8 cellular contexts compared by ENCODE assay signal in the genomic region with DNA sequence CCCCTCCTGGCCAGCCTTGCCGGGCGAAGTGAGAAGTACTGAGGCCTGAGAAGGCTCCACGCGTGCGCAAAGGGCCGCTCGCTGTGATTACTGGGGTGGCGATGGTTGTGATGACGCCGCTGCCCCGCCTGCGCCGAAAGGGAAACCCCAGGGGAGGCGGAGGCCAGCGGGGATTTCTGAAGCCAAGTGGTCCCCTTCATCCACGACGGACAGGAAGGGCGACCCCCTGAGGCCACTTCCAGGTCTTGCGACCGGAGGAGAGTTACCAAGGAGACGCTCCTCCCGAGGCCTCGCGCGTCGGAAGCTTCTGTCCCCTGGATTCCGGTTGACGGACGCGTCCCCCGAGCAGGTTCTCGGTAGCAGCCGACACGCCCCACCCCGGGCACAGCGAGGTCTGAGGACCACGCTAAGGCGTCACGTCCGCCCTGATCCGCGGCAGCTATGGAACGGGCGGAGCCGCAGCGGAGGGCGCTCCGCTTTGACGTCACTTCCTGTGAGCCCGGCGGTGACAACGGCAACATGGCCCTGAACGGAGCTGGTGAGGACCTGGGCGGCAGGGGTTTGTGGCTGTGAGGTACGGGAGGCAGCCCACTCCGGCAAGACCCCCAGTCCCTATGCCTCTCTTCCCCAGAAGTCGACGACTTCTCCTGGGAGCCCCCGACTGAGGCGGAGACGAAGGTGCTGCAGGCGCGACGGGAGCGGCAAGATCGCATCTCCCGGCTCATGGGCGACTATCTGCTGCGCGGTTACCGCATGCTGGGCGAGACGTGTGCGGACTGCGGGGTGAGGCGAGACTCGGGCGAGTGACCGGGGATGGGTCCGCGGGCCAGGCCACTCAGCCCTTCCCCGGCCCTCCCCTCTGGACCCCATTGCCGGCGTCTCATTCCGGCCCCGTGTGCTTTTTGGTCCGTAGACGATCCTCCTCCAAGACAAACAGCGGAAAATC. TPM values are rescaled to one million over a fixed set of nuclear protein-coding genes. Genes with fewer than 3 reads are reported as not detected.
DNase-seq lines count a peak whose midpoint lies in the region; ATAC-seq and TF ChIP-seq lines count a peak whose summit lies in the region.

TSS of gene ZNRD2 (plus strand) at position 505 of the 946 bp plus-strand sequence. CDS start at position 520, 15 bp downstream.

- DNase-seq in DMS53 treated with DMSO at 0.1 percent for 48 hours (lab: John Stamatoyannopoulos, UW; ENCODE audit: unreplicated experiment) (peak; percentile 93), PC-3 (peak; percentile 99), activated T-cell treated with anti-CD3 and anti-CD28 coated beads for 48 hours (ENCODE audit: low read depth) (peak; percentile 99), epithelial cell of proximal tubule (ENCODE audit: low read depth) (peak; percentile 85)
- DNase-seq in Jurkat, Clone E6-1 (ENCODE audit: low read depth, low spot score), result peak; percentile 96
- peak; percentile 97 for DNase-seq in stimulated activated CD8-positive, alpha-beta memory T cell treated with anti-CD3 and anti-CD28 coated beads, Interleukin-7, amount 100 ng/mL, for 24 hours (ENCODE audit: low read depth)

- ATAC-seq in GM21619 (IDR thresholded peaks at IDR 0.05; ENCODE audit: unreplicated experiment), result peak; percentile 52
- peak; percentile 67 for ATAC-seq in PC-3

- H3K4me3 ChIP-seq in Jurkat, Clone E6-1 (ENCODE audit: low read length), result peak within 1 kb of the TSS; percentile 94
- peak within 1 kb of the TSS; percentile 97 for H3K4me3 ChIP-seq in PC-3 (ENCODE audit: low read length)
- H3K4me3 ChIP-seq in epithelial cell of proximal tubule (ENCODE audit: low read depth, low read length), result peak within 1 kb of the TSS; percentile 84
- peak within 1 kb of the TSS; percentile 77 to 88 for H3K4me3 ChIP-seq in muscle layer of colon (ENCODE audit: low read depth in 1 of 2, low read length in 2 of 2)

- POLR2A ChIA-PET in PC-3 (lab: Charles Lee; ENCODE audit: unreplicated experiment), result interaction anchor here (0.5 to 1.1 kb wide), 7 partner anchors 11 to 149 kb away, joined by 3 to 10 read pairs (median 4); no protein-coding TSS in a partner anchor

- intact Hi-C loops in PC-3 (cut with micrococcal nuclease), result loop anchor here (1.0 to 2.0 kb wide), 3 partner anchors 10 to 30 kb away; no protein-coding TSS in a partner anchor

- peaks cover 4% of the 10 kb centered on the region for H3F3A ChIP-seq in PC-3 (ENCODE audit: low read length, unreplicated experiment)

- H3K9me3 ChIP-seq in PC-3 (ENCODE audit: low read length), result no peaks in the 10 kb centered on the region
- H3K9me3 ChIP-seq in muscle layer of colon (ENCODE audit: low read length), result no peaks in the 10 kb centered on the region

- H3K4me1 ChIP-seq in PC-3 (ENCODE audit: insufficient read depth, low read length) (peaks cover 55% of the 10 kb centered on the region), muscle layer of colon (ENCODE audit: insufficient read depth, low read length) (peaks cover 54% of the 10 kb centered on the region)

- peak within 1 kb of the TSS; percentile 80 for H2AFZ ChIP-seq in PC-3 (ENCODE audit: low read length)

- H3K27ac ChIP-seq in PC-3 (ENCODE audit: low read length) (peak within 1 kb of the TSS; percentile 86), muscle layer of colon (ENCODE audit: low read depth, low read length) (peak within 1 kb of the TSS; percentile 95)

- no peaks in the 10 kb centered on the region for H3K9me2 ChIP-seq in PC-3 (replicated peaks; ENCODE audit: low read length)

- H3K9ac ChIP-seq in PC-3 (ENCODE audit: low read length) (peak within 1 kb of the TSS; percentile 93), muscle layer of colon (ENCODE audit: low read length) (peak within 1 kb of the TSS; percentile 91)

- no TSS peak for BruUV-seq in PC-3 (replicated peaks; lab: Mats Ljungman, UMichigan)

- H3K4me2 ChIP-seq in PC-3 (ENCODE audit: low read length), result peak within 1 kb of the TSS; percentile 93

- H4K20me1 ChIP-seq in PC-3 (ENCODE audit: low read length), result no peaks in the 10 kb centered on the region

- CTCF ChIA-PET in PC-3 (lab: Charles Lee), result interaction anchor here (0.6 to 3.2 kb wide), 6 partner anchors 11 to 721 kb away, joined by 3 to 25 read pairs (median 5); partner anchors contain the start of gene TMEM151A

- H3K79me2 ChIP-seq in PC-3 (ENCODE audit: low read length), result peaks cover 50% of the 10 kb centered on the region

- TF ChIP-seq CTCF in PC-3 (conservative IDR thresholded peaks at IDR 0.05; ENCODE audit: low read depth, low read length), result peak; percentile 78
- TF ChIP-seq CTCF in epithelial cell of proximal tubule (conservative IDR thresholded peaks at IDR 0.05; ENCODE audit: low read depth, low read length), result peak; percentile 48

- H3K27me3 ChIP-seq in PC-3 (ENCODE audit: low read length) (no peaks in the 10 kb centered on the region), muscle layer of colon (ENCODE audit: control insufficient read depth in 1 of 2, insufficient read depth in 2 of 2, low read length in 2 of 2) (no peaks in the 10 kb centered on the region)

- H3K36me3 ChIP-seq in PC-3 (ENCODE audit: low read depth, low read length), result no peaks in the 10 kb centered on the region
- H3K36me3 ChIP-seq in muscle layer of colon (ENCODE audit: insufficient read depth, low read length), result peaks cover 5% of the 10 kb centered on the region

RNA-seq across cellular contexts. Expression of gene ZNRD2, which starts in this region (rescaled TPM):
- 115 TPM for polyA plus RNA-seq in Jurkat, Clone E6-1 (2012; ENCODE audit: insufficient read depth, insufficient read length)
- total RNA-seq in PC-3 (2014; rRNA removed) (126 and 206 TPM in 2 replicates), epithelial cell of proximal tubule (72.0 and 141 TPM in 2 replicates)

Comparison
In these comparisons a context has a peak if more than half of its experiments do, and no peak if none do; other contexts are left out.
1. Peak in every context shown above with its lines: DNase-seq, ATAC-seq, H3K4me3 ChIP-seq and H3K27ac ChIP-seq.